ENCODE assay signal across 11 cellular contexts in the genomic region with DNA sequence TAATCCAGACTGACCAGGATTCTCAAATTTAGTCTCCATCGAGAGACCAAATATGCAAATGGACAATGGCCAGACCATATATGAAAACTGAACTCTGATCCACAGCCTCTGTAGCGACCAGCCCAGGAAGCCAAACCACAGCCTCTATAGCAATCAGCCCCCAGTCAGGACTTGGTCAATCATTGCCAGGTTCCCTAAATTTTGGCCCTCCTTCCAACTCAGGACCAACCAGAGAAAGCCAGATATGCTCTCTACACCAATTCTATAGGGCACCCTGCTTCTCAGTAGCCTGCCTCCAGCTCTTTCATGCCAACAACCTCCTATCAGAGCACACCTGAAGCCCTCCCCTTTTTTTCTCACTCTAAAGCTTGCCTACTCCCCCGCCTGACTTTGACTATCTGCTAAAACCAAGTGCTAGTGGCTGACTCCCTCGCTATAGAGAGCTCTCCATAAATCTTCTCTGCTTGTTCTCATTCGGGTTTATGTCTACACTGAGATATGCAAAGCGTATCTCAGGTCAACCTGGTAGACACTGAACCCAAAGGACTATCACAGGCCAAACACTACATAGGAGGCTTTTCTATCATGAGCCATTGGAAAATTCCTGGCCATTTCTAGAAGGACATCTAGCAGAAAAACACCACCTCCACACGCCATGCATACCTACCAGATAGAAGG.
DNase-seq lines count a peak whose midpoint lies in the region; ATAC-seq and TF ChIP-seq lines count a peak whose summit lies in the region.
"Had no signal": no experiment of that assay in that cellular context is flagged by ENCODE, and none has a peak within 500 bp of the region (broad histone marks: within the 10 kb centered on the region; RNA-seq: fewer than 3 reads in every experiment).

No MANE protein-coding gene starts in this region.

- H3K4me3 ChIP-seq in Caco-2 (ENCODE audit: low read depth, low read length) (no peak overlapping the region), tibial artery (no peak overlapping the region)

- H3K4me3 Mint-ChIP-seq in Caco-2 (ENCODE audit: unreplicated experiment), result peak overlapping the region; percentile 12
- H3K4me3 Mint-ChIP-seq in activated naive CD8-positive, alpha-beta T cell, result peak overlapping the region; percentile 40
- H3K4me3 Mint-ChIP-seq: brain; CD4-positive, CD25-positive, alpha-beta regulatory T cell had no signal

- no peaks in the 10 kb centered on the region for H3K9me3 Mint-ChIP-seq in Caco-2 (ENCODE audit: unreplicated experiment)
- no peaks in the 10 kb centered on the region for H3K9me3 Mint-ChIP-seq in activated naive CD8-positive, alpha-beta T cell (ENCODE audit: low read depth)
- H3K9me3 Mint-ChIP-seq: brain had no signal

- H3K27ac Mint-ChIP-seq in Caco-2 (ENCODE audit: unreplicated experiment), result peak overlapping the region; percentile 80
- H3K27ac Mint-ChIP-seq in activated naive CD8-positive, alpha-beta T cell, result peak overlapping the region; percentile 64
- H3K27ac Mint-ChIP-seq: brain had no signal

- BruUV-seq in Caco-2 (replicated peaks; lab: Mats Ljungman, UMichigan), result no TSS peak

- no peak for TF ChIP-seq CTCF in Caco-2 (IDR thresholded peaks at IDR 0.05; ENCODE audit: insufficient read depth in 1 of 2, low read depth in 1 of 2, low read length in 1 of 2, severe bottlenecking in 1 of 2, unreplicated experiment in 1 of 2)
- no peak for TF ChIP-seq CTCF in tibial artery (IDR thresholded peaks at IDR 0.05)

- no peaks in the 10 kb centered on the region for H3K36me3 ChIP-seq in Caco-2 (ENCODE audit: control insufficient read depth, insufficient read depth, low read length)
- no peaks in the 10 kb centered on the region for H3K36me3 ChIP-seq in tibial artery

- H3K4me1 ChIP-seq in Caco-2, result peaks cover 74% of the 10 kb centered on the region
- H3K4me1 ChIP-seq in tibial artery, result no peaks in the 10 kb centered on the region

- H3K36me3 Mint-ChIP-seq in Caco-2 (ENCODE audit: insufficient read depth, unreplicated experiment), result no peaks in the 10 kb centered on the region
- peaks cover 2% of the 10 kb centered on the region for H3K36me3 Mint-ChIP-seq in activated naive CD8-positive, alpha-beta T cell
- H3K36me3 Mint-ChIP-seq: brain; CD4-positive, CD25-positive, alpha-beta regulatory T cell had no signal

- DNase-seq in Caco-2, result peak; percentile 73 to 87
- DNase-seq in NCI-H1417 treated with DMSO at 0.1 percent for 48 hours (lab: John Stamatoyannopoulos, UW), result no peak
- no peak for DNase-seq in tibial artery
- DNase-seq in NK-92 (lab: John Stamatoyannopoulos, UW; ENCODE audit: unreplicated experiment), result no peak
- no peak for DNase-seq in COLO668 (lab: John Stamatoyannopoulos, UW; ENCODE audit: unreplicated experiment)
- DNase-seq: NCI-H524 treated with DMSO at 0.1 percent for 48 hours had no signal

- ATAC-seq in GM19468 (IDR thresholded peaks at IDR 0.05; ENCODE audit: extremely low read depth, unreplicated experiment), result peak; percentile 69
- peak; percentile 61 for ATAC-seq in HG03432 (IDR thresholded peaks at IDR 0.05; ENCODE audit: unreplicated experiment)

- intact Hi-C loops in Caco-2 (cut with micrococcal nuclease; ENCODE audit: unreplicated experiment), result loop anchor here (1.0 to 5.0 kb wide), 4 partner anchors 32 to 110 kb away; a partner anchor contains a TSS
- intact Hi-C loops in tibial artery (cut with DNase I; ENCODE audit: low total_unique reads), result no loop called here

- CTCF ChIA-PET in Caco-2 (lab: Charles Lee), result interaction anchor here (1.4 to 2.1 kb wide), 2 partner anchors 110 to 199 kb away, joined by 4 to 5 read pairs; no protein-coding TSS in a partner anchor

- no peaks in the 10 kb centered on the region for H3K27me3 Mint-ChIP-seq in Caco-2 (ENCODE audit: insufficient read depth, unreplicated experiment)
- no peaks in the 10 kb centered on the region for H3K27me3 Mint-ChIP-seq in activated naive CD8-positive, alpha-beta T cell
- H3K27me3 Mint-ChIP-seq: CD4-positive, CD25-positive, alpha-beta regulatory T cell had no signal

- H3K27ac ChIP-seq in tibial artery, result no peak overlapping the region

- H3K27me3 ChIP-seq in Caco-2 (replicated peaks; ENCODE audit: control insufficient read depth, insufficient read depth, low read length) (no peaks in the 10 kb centered on the region), tibial artery (peaks cover 0 to 11% of the 10 kb centered on the region in 2 donors)

- peaks cover 51% of the 10 kb centered on the region for H3K4me1 Mint-ChIP-seq in Caco-2 (ENCODE audit: low read depth, unreplicated experiment)
- peaks cover 70% of the 10 kb centered on the region for H3K4me1 Mint-ChIP-seq in activated naive CD8-positive, alpha-beta T cell (ENCODE audit: low read depth)

- POLR2A ChIA-PET in Caco-2 (lab: Charles Lee), result interaction anchor here (0.6 kb wide), 2 partner anchors 32 to 110 kb away, joined by 3 to 4 read pairs; no protein-coding TSS in a partner anchor

- H3K9me3 ChIP-seq in Caco-2, result no peaks in the 10 kb centered on the region
- H3K9me3 ChIP-seq in tibial artery, result no peaks in the 10 kb centered on the region

Comparison
In these comparisons a context has a peak if more than half of its experiments do, and no peak if none do; other contexts are left out.
1. DNase-seq: peak in Caco-2 (2 of 2); none in NCI-H1417 treated with DMSO at 0.1 percent for 48 hours (single experiment), tibial artery (0 of 2), NK-92 (single experiment) and COLO668 (single experiment).